Comparison of ENCODE assay signal across 2 cellular contexts in genomic region chr4:6907658-6908191, GRCh38.
TF ChIP-seq lines count a peak whose summit lies in the region.

No MANE protein-coding gene starts in this region.

TF ChIP-seq in GM23338, 12 proteins besides CTCF, POLR2A, EP300 and RAD21:
- TF ChIP-seq REST (IDR thresholded peaks at IDR 0.05; ENCODE audit: unreplicated experiment) (no peak), CREB1 (CRISPR knock-in tag; IDR thresholded peaks at IDR 0.05; ENCODE audit: low read depth) (no peak), ZNF331 (CRISPR knock-in tag; IDR thresholded peaks at IDR 0.05; ENCODE audit: low read depth) (no peak), NANOG (IDR thresholded peaks at IDR 0.05; ENCODE audit: borderline replicate concordance) (no peak), POLR2AphosphoS5 (IDR thresholded peaks at IDR 0.05; ENCODE audit: low read depth) (no peak), EZH2phosphoT487 (IDR thresholded peaks at IDR 0.05; ENCODE audit: unreplicated experiment) (no peak), STAT1 (IDR thresholded peaks at IDR 0.05; ENCODE audit: unreplicated experiment) (no peak), EZH2 (IDR thresholded peaks at IDR 0.05; ENCODE audit: low read depth, unreplicated experiment) (no peak), JUNB (IDR thresholded peaks at IDR 0.05; ENCODE audit: unreplicated experiment) (no peak), ZNF114 (CRISPR knock-in tag; IDR thresholded peaks at IDR 0.05) (no peak)
- TF ChIP-seq, protein P1, sequence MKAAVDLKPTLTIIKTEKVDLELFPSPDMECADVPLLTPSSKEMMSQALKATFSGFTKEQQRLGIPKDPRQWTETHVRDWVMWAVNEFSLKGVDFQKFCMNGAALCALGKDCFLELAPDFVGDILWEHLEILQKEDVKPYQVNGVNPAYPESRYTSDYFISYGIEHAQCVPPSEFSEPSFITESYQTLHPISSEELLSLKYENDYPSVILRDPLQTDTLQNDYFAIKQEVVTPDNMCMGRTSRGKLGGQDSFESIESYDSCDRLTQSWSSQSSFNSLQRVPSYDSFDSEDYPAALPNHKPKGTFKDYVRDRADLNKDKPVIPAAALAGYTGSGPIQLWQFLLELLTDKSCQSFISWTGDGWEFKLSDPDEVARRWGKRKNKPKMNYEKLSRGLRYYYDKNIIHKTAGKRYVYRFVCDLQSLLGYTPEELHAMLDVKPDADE (IDR thresholded peaks at IDR 0.05): no peak
- TF ChIP-seq, protein P2, sequence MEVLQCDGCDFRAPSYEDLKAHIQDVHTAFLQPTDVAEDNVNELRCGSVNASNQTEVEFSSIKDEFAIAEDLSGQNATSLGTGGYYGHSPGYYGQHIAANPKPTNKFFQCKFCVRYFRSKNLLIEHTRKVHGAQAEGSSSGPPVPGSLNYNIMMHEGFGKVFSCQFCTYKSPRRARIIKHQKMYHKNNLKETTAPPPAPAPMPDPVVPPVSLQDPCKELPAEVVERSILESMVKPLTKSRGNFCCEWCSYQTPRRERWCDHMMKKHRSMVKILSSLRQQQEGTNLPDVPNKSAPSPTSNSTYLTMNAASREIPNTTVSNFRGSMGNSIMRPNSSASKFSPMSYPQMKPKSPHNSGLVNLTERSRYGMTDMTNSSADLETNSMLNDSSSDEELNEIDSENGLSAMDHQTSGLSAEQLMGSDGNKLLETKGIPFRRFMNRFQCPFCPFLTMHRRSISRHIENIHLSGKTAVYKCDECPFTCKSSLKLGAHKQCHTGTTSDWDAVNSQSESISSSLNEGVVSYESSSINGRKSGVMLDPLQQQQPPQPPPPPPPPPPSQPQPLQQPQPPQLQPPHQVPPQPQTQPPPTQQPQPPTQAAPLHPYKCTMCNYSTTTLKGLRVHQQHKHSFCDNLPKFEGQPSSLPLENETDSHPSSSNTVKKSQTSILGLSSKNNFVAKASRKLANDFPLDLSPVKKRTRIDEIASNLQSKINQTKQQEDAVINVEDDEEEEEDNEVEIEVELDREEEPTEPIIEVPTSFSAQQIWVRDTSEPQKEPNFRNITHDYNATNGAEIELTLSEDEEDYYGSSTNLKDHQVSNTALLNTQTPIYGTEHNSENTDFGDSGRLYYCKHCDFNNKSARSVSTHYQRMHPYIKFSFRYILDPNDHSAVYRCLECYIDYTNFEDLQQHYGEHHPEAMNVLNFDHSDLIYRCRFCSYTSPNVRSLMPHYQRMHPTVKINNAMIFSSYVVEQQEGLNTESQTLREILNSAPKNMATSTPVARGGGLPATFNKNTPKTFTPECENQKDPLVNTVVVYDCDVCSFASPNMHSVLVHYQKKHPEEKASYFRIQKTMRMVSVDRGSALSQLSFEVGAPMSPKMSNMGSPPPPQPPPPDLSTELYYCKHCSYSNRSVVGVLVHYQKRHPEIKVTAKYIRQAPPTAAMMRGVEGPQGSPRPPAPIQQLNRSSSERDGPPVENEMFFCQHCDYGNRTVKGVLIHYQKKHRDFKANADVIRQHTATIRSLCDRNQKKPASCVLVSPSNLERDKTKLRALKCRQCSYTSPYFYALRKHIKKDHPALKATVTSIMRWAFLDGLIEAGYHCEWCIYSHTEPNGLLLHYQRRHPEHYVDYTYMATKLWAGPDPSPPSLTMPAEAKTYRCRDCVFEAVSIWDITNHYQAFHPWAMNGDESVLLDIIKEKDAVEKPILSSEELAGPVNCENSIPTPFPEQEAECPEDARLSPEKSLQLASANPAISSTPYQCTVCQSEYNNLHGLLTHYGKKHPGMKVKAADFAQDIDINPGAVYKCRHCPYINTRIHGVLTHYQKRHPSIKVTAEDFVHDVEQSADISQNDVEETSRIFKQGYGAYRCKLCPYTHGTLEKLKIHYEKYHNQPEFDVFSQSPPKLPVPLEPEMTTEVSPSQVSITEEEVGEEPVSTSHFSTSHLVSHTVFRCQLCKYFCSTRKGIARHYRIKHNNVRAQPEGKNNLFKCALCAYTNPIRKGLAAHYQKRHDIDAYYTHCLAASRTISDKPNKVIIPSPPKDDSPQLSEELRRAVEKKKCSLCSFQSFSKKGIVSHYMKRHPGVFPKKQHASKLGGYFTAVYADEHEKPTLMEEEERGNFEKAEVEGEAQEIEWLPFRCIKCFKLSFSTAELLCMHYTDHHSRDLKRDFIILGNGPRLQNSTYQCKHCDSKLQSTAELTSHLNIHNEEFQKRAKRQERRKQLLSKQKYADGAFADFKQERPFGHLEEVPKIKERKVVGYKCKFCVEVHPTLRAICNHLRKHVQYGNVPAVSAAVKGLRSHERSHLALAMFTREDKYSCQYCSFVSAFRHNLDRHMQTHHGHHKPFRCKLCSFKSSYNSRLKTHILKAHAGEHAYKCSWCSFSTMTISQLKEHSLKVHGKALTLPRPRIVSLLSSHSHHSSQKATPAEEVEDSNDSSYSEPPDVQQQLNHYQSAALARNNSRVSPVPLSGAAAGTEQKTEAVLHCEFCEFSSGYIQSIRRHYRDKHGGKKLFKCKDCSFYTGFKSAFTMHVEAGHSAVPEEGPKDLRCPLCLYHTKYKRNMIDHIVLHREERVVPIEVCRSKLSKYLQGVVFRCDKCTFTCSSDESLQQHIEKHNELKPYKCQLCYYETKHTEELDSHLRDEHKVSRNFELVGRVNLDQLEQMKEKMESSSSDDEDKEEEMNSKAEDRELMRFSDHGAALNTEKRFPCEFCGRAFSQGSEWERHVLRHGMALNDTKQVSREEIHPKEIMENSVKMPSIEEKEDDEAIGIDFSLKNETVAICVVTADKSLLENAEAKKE (CRISPR knock-in tag; IDR thresholded peaks at IDR 0.05): no peak

TF ChIP-seq in HepG2, 621 proteins besides CTCF, POLR2A, EP300 and RAD21 (continued from another document and continues in another):
- TF ChIP-seq TARDBP (CRISPR knock-in tag; IDR thresholded peaks at IDR 0.05): 0 out of 2 replicates have a peak, but pooled peaks have one; percentile 7
- TF ChIP-seq E2F2 (CRISPR knock-in tag; IDR thresholded peaks at IDR 0.05; ENCODE audit: borderline replicate concordance): no peak
- no peak for TF ChIP-seq RFX3 (CRISPR knock-in tag; IDR thresholded peaks at IDR 0.05)
- no peak for TF ChIP-seq ZNF557 (CRISPR knock-in tag; IDR thresholded peaks at IDR 0.05)
- no peak for TF ChIP-seq NR1H2 (CRISPR knock-in tag; IDR thresholded peaks at IDR 0.05; ENCODE audit: borderline replicate concordance, low read depth)
- no peak for TF ChIP-seq SMARCC2 (IDR thresholded peaks at IDR 0.05)
- no peak for TF ChIP-seq ZFP36 (IDR thresholded peaks at IDR 0.05; ENCODE audit: borderline replicate concordance, low read depth, low read length, partially characterized antibody)
- TF ChIP-seq ZNF670 (CRISPR knock-in tag; IDR thresholded peaks at IDR 0.05; ENCODE audit: borderline replicate concordance): no peak
- TF ChIP-seq ZNF256 (CRISPR knock-in tag; conservative IDR thresholded peaks at IDR 0.05): no peak
- peak; percentile 62 for TF ChIP-seq TEAD3 (CRISPR knock-in tag; optimal IDR thresholded peaks at IDR 0.05; ENCODE audit: borderline replicate concordance)
- TF ChIP-seq, protein P3, sequence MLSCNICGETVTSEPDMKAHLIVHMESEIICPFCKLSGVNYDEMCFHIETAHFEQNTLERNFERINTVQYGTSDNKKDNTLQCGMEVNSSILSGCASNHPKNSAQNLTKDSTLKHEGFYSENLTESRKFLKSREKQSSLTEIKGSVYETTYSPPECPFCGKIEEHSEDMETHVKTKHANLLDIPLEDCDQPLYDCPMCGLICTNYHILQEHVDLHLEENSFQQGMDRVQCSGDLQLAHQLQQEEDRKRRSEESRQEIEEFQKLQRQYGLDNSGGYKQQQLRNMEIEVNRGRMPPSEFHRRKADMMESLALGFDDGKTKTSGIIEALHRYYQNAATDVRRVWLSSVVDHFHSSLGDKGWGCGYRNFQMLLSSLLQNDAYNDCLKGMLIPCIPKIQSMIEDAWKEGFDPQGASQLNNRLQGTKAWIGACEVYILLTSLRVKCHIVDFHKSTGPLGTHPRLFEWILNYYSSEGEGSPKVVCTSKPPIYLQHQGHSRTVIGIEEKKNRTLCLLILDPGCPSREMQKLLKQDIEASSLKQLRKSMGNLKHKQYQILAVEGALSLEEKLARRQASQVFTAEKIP (CRISPR knock-in tag; IDR thresholded peaks at IDR 0.05; ENCODE audit: borderline replicate concordance): no peak
- no peak for TF ChIP-seq ZNF546 (CRISPR knock-in tag; conservative IDR thresholded peaks at IDR 0.05)
- no peak for TF ChIP-seq KMT2A (CRISPR knock-in tag; IDR thresholded peaks at IDR 0.05)
- no peak for TF ChIP-seq ZNF552 (CRISPR knock-in tag; IDR thresholded peaks at IDR 0.05; ENCODE audit: borderline replicate concordance)
- TF ChIP-seq ZNF782 (CRISPR knock-in tag; IDR thresholded peaks at IDR 0.05; ENCODE audit: borderline replicate concordance): no peak
- TF ChIP-seq, protein P4, sequence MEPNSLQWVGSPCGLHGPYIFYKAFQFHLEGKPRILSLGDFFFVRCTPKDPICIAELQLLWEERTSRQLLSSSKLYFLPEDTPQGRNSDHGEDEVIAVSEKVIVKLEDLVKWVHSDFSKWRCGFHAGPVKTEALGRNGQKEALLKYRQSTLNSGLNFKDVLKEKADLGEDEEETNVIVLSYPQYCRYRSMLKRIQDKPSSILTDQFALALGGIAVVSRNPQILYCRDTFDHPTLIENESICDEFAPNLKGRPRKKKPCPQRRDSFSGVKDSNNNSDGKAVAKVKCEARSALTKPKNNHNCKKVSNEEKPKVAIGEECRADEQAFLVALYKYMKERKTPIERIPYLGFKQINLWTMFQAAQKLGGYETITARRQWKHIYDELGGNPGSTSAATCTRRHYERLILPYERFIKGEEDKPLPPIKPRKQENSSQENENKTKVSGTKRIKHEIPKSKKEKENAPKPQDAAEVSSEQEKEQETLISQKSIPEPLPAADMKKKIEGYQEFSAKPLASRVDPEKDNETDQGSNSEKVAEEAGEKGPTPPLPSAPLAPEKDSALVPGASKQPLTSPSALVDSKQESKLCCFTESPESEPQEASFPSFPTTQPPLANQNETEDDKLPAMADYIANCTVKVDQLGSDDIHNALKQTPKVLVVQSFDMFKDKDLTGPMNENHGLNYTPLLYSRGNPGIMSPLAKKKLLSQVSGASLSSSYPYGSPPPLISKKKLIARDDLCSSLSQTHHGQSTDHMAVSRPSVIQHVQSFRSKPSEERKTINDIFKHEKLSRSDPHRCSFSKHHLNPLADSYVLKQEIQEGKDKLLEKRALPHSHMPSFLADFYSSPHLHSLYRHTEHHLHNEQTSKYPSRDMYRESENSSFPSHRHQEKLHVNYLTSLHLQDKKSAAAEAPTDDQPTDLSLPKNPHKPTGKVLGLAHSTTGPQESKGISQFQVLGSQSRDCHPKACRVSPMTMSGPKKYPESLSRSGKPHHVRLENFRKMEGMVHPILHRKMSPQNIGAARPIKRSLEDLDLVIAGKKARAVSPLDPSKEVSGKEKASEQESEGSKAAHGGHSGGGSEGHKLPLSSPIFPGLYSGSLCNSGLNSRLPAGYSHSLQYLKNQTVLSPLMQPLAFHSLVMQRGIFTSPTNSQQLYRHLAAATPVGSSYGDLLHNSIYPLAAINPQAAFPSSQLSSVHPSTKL (CRISPR knock-in tag; IDR thresholded peaks at IDR 0.05): 0 out of 2 replicates have a peak, but pooled peaks have one; percentile 7
- TF ChIP-seq, protein P5, sequence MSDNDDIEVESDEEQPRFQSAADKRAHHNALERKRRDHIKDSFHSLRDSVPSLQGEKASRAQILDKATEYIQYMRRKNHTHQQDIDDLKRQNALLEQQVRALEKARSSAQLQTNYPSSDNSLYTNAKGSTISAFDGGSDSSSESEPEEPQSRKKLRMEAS (IDR thresholded peaks at IDR 0.05): no peak
- TF ChIP-seq FOXP1 (IDR thresholded peaks at IDR 0.05): no peak
- TF ChIP-seq FOXP1 (CRISPR knock-in tag; IDR thresholded peaks at IDR 0.05): no peak
- no peak for TF ChIP-seq CBFB (CRISPR knock-in tag; IDR thresholded peaks at IDR 0.05)
- TF ChIP-seq ARNTL (CRISPR knock-in tag; IDR thresholded peaks at IDR 0.05): no peak
- TF ChIP-seq ZNF10 (CRISPR knock-in tag; IDR thresholded peaks at IDR 0.05; ENCODE audit: borderline replicate concordance, low read depth): no peak
- TF ChIP-seq, protein P6, sequence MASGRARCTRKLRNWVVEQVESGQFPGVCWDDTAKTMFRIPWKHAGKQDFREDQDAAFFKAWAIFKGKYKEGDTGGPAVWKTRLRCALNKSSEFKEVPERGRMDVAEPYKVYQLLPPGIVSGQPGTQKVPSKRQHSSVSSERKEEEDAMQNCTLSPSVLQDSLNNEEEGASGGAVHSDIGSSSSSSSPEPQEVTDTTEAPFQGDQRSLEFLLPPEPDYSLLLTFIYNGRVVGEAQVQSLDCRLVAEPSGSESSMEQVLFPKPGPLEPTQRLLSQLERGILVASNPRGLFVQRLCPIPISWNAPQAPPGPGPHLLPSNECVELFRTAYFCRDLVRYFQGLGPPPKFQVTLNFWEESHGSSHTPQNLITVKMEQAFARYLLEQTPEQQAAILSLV (CRISPR knock-in tag; IDR thresholded peaks at IDR 0.05; ENCODE audit: borderline replicate concordance): no peak
- TF ChIP-seq, protein P7, sequence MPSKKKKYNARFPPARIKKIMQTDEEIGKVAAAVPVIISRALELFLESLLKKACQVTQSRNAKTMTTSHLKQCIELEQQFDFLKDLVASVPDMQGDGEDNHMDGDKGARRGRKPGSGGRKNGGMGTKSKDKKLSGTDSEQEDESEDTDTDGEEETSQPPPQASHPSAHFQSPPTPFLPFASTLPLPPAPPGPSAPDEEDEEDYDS (CRISPR knock-in tag; IDR thresholded peaks at IDR 0.05): no peak
- TF ChIP-seq HES4 (CRISPR knock-in tag; IDR thresholded peaks at IDR 0.05; ENCODE audit: borderline replicate concordance): no peak
- TF ChIP-seq NFRKB (IDR thresholded peaks at IDR 0.05): no peak
- TF ChIP-seq HMG20A (CRISPR knock-in tag; IDR thresholded peaks at IDR 0.05; ENCODE audit: borderline replicate concordance): 0 out of 2 replicates have a peak, but pooled peaks have one; percentile 17
- no peak for TF ChIP-seq TGIF2 (CRISPR knock-in tag; IDR thresholded peaks at IDR 0.05)
- TF ChIP-seq ZNF12 (CRISPR knock-in tag; IDR thresholded peaks at IDR 0.05): peak; percentile 40; the same call in 1 of the 2 replicates
- no peak for TF ChIP-seq SMARCE1 (IDR thresholded peaks at IDR 0.05; ENCODE audit: borderline replicate concordance)
- no peak for TF ChIP-seq SMAD9 (CRISPR knock-in tag; IDR thresholded peaks at IDR 0.05)
- TF ChIP-seq ZFP91 (CRISPR knock-in tag; IDR thresholded peaks at IDR 0.05; ENCODE audit: borderline replicate concordance): peak; percentile 52; the same call in 1 of the 2 replicates
